ENCODE assay signal across 24 cellular contexts in genomic region chr9:136357326-136357725, GRCh38.
"Had no signal": no experiment of that assay in that cellular context is flagged by ENCODE, and none has a peak within 500 bp of the region (broad histone marks: within the 10 kb centered on the region; RNA-seq: fewer than 3 reads in every experiment).

No MANE protein-coding gene starts in this region.

- H3K4me3 Mint-ChIP-seq: naive thymus-derived CD4-positive, alpha-beta T cell; nephron progenitor cell; stimulated activated memory B cell treated with anti-CD40 and anti-IgM and Interleukin-4, amounts not matched to agents 10 μg/mL and 1 μg/mL and 100 μg/mL, for 72 hours; stimulated activated naive CD8-positive, alpha-beta T cell treated with anti-CD3 and anti-CD28 coated beads, Interleukin-15, Interleukin-2, amounts not matched to agents 100 ng/mL and 50 ng/mL, for 24 hours had no signal

- H3K4me1 ChIP-seq: colonic mucosa, foreskin keratinocyte, parathyroid adenoma, prostate gland had no signal

- H3K4me3 ChIP-seq: colonic mucosa, prostate gland, spleen, tibial artery, upper lobe of left lung, uterus had no signal

- H3K36me3 Mint-ChIP-seq: naive thymus-derived CD4-positive, alpha-beta T cell had no signal

- H3K27ac ChIP-seq: colonic mucosa, foreskin keratinocyte, parathyroid adenoma, prostate gland, spleen, tibial artery, upper lobe of left lung, uterus had no signal

- H3K27me3 ChIP-seq: colonic mucosa, spleen, tibial artery, upper lobe of left lung, uterus had no signal

- H3K79me2 ChIP-seq: parathyroid adenoma had no signal

- H3K9me3 Mint-ChIP-seq: naive thymus-derived CD4-positive, alpha-beta T cell; nephron progenitor cell; stimulated activated memory B cell treated with anti-CD40 and anti-IgM and Interleukin-4, amounts not matched to agents 10 μg/mL and 1 μg/mL and 100 μg/mL, for 72 hours; stimulated activated naive CD8-positive, alpha-beta T cell treated with anti-CD3 and anti-CD28 coated beads, Interleukin-15, Interleukin-2, amounts not matched to agents 100 ng/mL and 50 ng/mL, for 24 hours had no signal

- H3K9me3 ChIP-seq: colonic mucosa, prostate gland, spleen, tibial artery, upper lobe of left lung, uterus had no signal

- H2AFZ ChIP-seq: parathyroid adenoma had no signal

- ATAC-seq: foreskin keratinocyte; naive thymus-derived CD4-positive, alpha-beta T cell; sciatic nerve; stimulated activated memory B cell treated with anti-CD40 and anti-IgM and Interleukin-4, amounts not matched to agents 10 μg/mL and 1 μg/mL and 100 μg/mL, for 72 hours had no signal

- H3K9ac ChIP-seq: parathyroid adenoma had no signal

- H3K27me3 Mint-ChIP-seq: naive thymus-derived CD4-positive, alpha-beta T cell; stimulated activated naive CD8-positive, alpha-beta T cell treated with anti-CD3 and anti-CD28 coated beads, Interleukin-15, Interleukin-2, amounts not matched to agents 100 ng/mL and 50 ng/mL, for 24 hours had no signal

- H3K27ac Mint-ChIP-seq: naive thymus-derived CD4-positive, alpha-beta T cell; nephron progenitor cell; stimulated activated memory B cell treated with anti-CD40 and anti-IgM and Interleukin-4, amounts not matched to agents 10 μg/mL and 1 μg/mL and 100 μg/mL, for 72 hours; stimulated activated naive CD8-positive, alpha-beta T cell treated with anti-CD3 and anti-CD28 coated beads, Interleukin-15, Interleukin-2, amounts not matched to agents 100 ng/mL and 50 ng/mL, for 24 hours had no signal

- FAIRE-seq: endothelial cell of umbilical vein, islet of Langerhans had no signal

- DNase-seq: colonic mucosa; dermis blood vessel endothelial cell; erythroblast; foreskin keratinocyte; head of caudate nucleus; hippocampal formation; kidney glomerular epithelial cell; mammary epithelial cell; naive thymus-derived CD4-positive, alpha-beta T cell; nephron progenitor cell; spleen; stimulated activated CD4-positive, alpha-beta T cell treated with anti-CD3 and anti-CD28 coated beads, Interleukin-15, amount 100 ng/mL, for 24 hours; stimulated activated CD4-positive, alpha-beta T cell treated with anti-CD3 and anti-CD28 coated beads, Interleukin-1b, Interleukin-23, amount 100 ng/mL, for 48 hours; stimulated activated CD4-positive, alpha-beta T cell treated with anti-CD3 and anti-CD28 coated beads, Interleukin-4, amount 100 ng/mL, for 24 hours; tibial artery; upper lobe of left lung; uterus had no signal

- H3K36me3 ChIP-seq: colonic mucosa, prostate gland, uterus had no signal
